Comparison of ENCODE assay signal across 26 cellular contexts in the genomic region with DNA sequence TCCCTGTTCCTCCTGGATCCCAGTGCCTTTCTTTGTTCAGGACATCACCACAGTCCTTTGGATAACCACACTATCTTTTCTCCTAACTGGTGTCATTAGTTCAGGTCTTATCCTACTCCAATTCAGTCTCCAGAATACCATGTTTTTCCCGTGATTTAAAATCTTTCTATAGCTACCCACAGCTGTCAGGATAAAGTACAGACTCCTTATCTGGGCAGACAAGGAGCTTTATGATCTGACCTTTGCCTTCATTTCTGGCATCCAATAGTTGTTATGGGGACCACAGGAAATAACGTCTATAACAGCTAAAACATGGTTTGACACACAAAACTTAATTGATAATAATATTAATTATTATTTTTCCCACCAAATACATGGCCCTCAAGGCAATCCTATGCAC.
DNase-seq lines count a peak whose midpoint lies in the region; ATAC-seq, FAIRE-seq and TF ChIP-seq lines count a peak whose summit lies in the region.
"Had no signal": no experiment of that assay in that cellular context is flagged by ENCODE, and none has a peak within 500 bp of the region (broad histone marks: within the 10 kb centered on the region; RNA-seq: fewer than 3 reads in every experiment).

No MANE protein-coding gene starts in this region.

- H3K79me2 ChIP-seq in K562 (ENCODE audit: control insufficient read depth, insufficient read depth, low read length) (peaks cover 56% of the 10 kb centered on the region), hepatocyte (peaks cover 43% of the 10 kb centered on the region)

- 15% methylated on average over 2 of the region's 2 CpGs for WGBS in K562 (ENCODE audit: insufficient coverage, low coverage, missing lambda C conversion rate)
- 31% methylated on average over 2 of the region's 2 CpGs for WGBS in hepatocyte (ENCODE audit: low lambda C conversion rate, missing lambda C conversion rate)
- WGBS in neuronal stem cell (ENCODE audit: extremely low coverage in 2 of 2, insufficient read length in 2 of 2, insufficient replicate concordance in 1 of 2), 2 donors: no CpG with 5 or more reads among the region's 2 CpGs
- 86% methylated on average over 2 of the region's 2 CpGs for WGBS in esophagus muscularis mucosa

- peaks cover 12% of the 10 kb centered on the region for H3K4me1 Mint-ChIP-seq in Caco-2 (ENCODE audit: low read depth, unreplicated experiment)
- H3K4me1 Mint-ChIP-seq in nephron progenitor cell: peaks cover 56% of the 10 kb centered on the region
- H3K4me1 Mint-ChIP-seq: CD14-positive monocyte had no signal

- TF ChIP-seq EP300 in K562 (IDR thresholded peaks at IDR 0.05; ENCODE audit: low read length) (no peak), esophagus muscularis mucosa (IDR thresholded peaks at IDR 0.05) (no peak)

- H3K4me2 ChIP-seq in K562 (ENCODE audit: insufficient read depth, low read length) (no peak overlapping the region), hepatocyte (no peak overlapping the region), neuronal stem cell (ENCODE audit: insufficient read depth, low read length, poor library complexity, severe bottlenecking) (no peak overlapping the region)
- H3K4me2 ChIP-seq: A549; BLaER1 treated with 17β-estradiol and CSF1 and Interleukin-3, amounts not matched to agents 10 nM and 100 nM had no signal

- no peak overlapping the region for H2BK15ac ChIP-seq in neuronal stem cell (ENCODE audit: low read length)

- CTCF ChIA-PET in Caco-2 (lab: Charles Lee) (interaction anchor here (0.8 kb wide), 1 partner anchor 16 kb away, joined by 4 read pairs; no protein-coding TSS in a partner anchor), K562 (lab: Yijun Ruan, JAX; ENCODE audit: low intra/inter-chr PET ratio) (no interaction called here)

- POLR2A ChIA-PET in Caco-2 (lab: Charles Lee): interaction anchor here (0.5 kb wide), 1 partner anchor 549 kb away, joined by 3 read pairs; no protein-coding TSS in a partner anchor
- POLR2A ChIA-PET in K562 (lab: Yijun Ruan, JAX): interaction anchor here (1.7 kb wide), 1 partner anchor 10 kb away, joined by 5 read pairs; no protein-coding TSS in a partner anchor

- H3K4me3 Mint-ChIP-seq in Caco-2 (ENCODE audit: unreplicated experiment): no peak overlapping the region
- H3K4me3 Mint-ChIP-seq in nephron progenitor cell: no peak overlapping the region
- H3K4me3 Mint-ChIP-seq: CD14-positive monocyte; CD4-positive, alpha-beta T cell; CD8-positive, alpha-beta memory T cell had no signal

- TF ChIP-seq CTCF in Caco-2 (IDR thresholded peaks at IDR 0.05; ENCODE audit: insufficient read depth in 1 of 2, low read depth in 1 of 2, low read length in 1 of 2, severe bottlenecking in 1 of 2, unreplicated experiment in 1 of 2) (no peak), K562 (IDR thresholded peaks at IDR 0.05 in 2 of 3, conservative IDR thresholded peaks at IDR 0.05 in 1 of 3; ENCODE audit: insufficient read depth in 2 of 3, low read depth in 1 of 3, low read length in 3 of 3) (no peak), hepatocyte (IDR thresholded peaks at IDR 0.05; ENCODE audit: poor library complexity) (no peak), nephron progenitor cell (IDR thresholded peaks at IDR 0.05) (no peak), esophagus muscularis mucosa (IDR thresholded peaks at IDR 0.05) (no peak)

- no peaks in the 10 kb centered on the region for H3K27me3 ChIP-seq in Caco-2 (replicated peaks; ENCODE audit: control insufficient read depth, insufficient read depth, low read length)
- no peaks in the 10 kb centered on the region for H3K27me3 ChIP-seq in K562 (ENCODE audit: control insufficient read depth in 2 of 2, insufficient read depth in 2 of 2, low read length in 2 of 2)
- no peaks in the 10 kb centered on the region for H3K27me3 ChIP-seq in hepatocyte
- no peaks in the 10 kb centered on the region for H3K27me3 ChIP-seq in neuronal stem cell (ENCODE audit: control insufficient read depth in 3 of 3, insufficient read depth in 3 of 3, low read depth in 1 of 3, low read length in 3 of 3)
- H3K27me3 ChIP-seq in esophagus muscularis mucosa: no peaks in the 10 kb centered on the region
- H3K27me3 ChIP-seq: BE2C; BLaER1 treated with 17β-estradiol and CSF1 and Interleukin-3, amounts not matched to agents 10 nM and 100 nM had no signal

- no peaks in the 10 kb centered on the region for H3K9me1 ChIP-seq in K562 (ENCODE audit: control insufficient read depth, insufficient read depth, low read length)

- H2AFZ ChIP-seq in K562 (ENCODE audit: low read depth, low read length): no peak overlapping the region
- no peak overlapping the region for H2AFZ ChIP-seq in hepatocyte
- H2AFZ ChIP-seq in neuronal stem cell (ENCODE audit: low read length): no peak overlapping the region
- H2AFZ ChIP-seq: GM23248 had no signal

- H3K27ac ChIP-seq in K562 (ENCODE audit: extremely low read depth, low read depth, low read length) (no peak overlapping the region), hepatocyte (no peak overlapping the region), neuronal stem cell (replicated peaks; ENCODE audit: low read length) (no peak overlapping the region), esophagus muscularis mucosa (replicated peaks in 1 of 4) (no peak overlapping the region)
- H3K27ac ChIP-seq: A549; BLaER1 treated with 17β-estradiol and CSF1 and Interleukin-3, amounts not matched to agents 10 nM and 100 nM; GM23248 had no signal

- no peak overlapping the region for H2AK5ac ChIP-seq in neuronal stem cell (ENCODE audit: low read depth, low read length)

- H3K9me2 ChIP-seq in hepatocyte (replicated peaks; ENCODE audit: insufficient read depth): no peaks in the 10 kb centered on the region

- BruUV-seq in Caco-2 (replicated peaks; lab: Mats Ljungman, UMichigan) (no TSS peak), K562 (replicated peaks; lab: Mats Ljungman, UMichigan) (no TSS peak)

- in situ Hi-C loops in K562 (cut with MboI): no loop called here

- TF ChIP-seq POLR2A in K562 (conservative IDR thresholded peaks at IDR 0.05) (no peak), esophagus muscularis mucosa (IDR thresholded peaks at IDR 0.05; ENCODE audit: low read depth) (no peak)

- H3K14ac ChIP-seq in neuronal stem cell (ENCODE audit: low read length): no peak overlapping the region

- peak overlapping the region; percentile 10 for H3K27ac Mint-ChIP-seq in Caco-2 (ENCODE audit: unreplicated experiment)
- peak overlapping the region; percentile 71 for H3K27ac Mint-ChIP-seq in nephron progenitor cell
- H3K27ac Mint-ChIP-seq: CD4-positive, alpha-beta T cell; CD8-positive, alpha-beta memory T cell had no signal

- no peak for DNase-seq in Caco-2
- DNase-seq in K562 (ENCODE audit: extremely low read depth in 1 of 4, low spot score in 3 of 4): no peak
- DNase-seq in hepatocyte (ENCODE audit: low spot score): peak; percentile 14
- no peak for DNase-seq in nephron progenitor cell
- DNase-seq in neuronal stem cell (ENCODE audit: low spot score): no peak
- DNase-seq in T-helper 9 cell: no peak
- no peak for DNase-seq in esophagus muscularis mucosa (ENCODE audit: extremely low spot score)
- DNase-seq: 8988T; ACHN; AML-193; BE2C; Calu3; CD4-positive, alpha-beta T cell; CD8-positive, alpha-beta memory T cell; DMS53; DMS79 treated with DMSO at 0.1 percent for 48 hours; GF-D8; GM23248; H7; HCEC 1CT had no signal

- no peak overlapping the region for H3K4ac ChIP-seq in neuronal stem cell (ENCODE audit: low read length)

- H3K9me3 ChIP-seq in Caco-2: no peaks in the 10 kb centered on the region
- no peaks in the 10 kb centered on the region for H3K9me3 ChIP-seq in K562 (replicated peaks; ENCODE audit: control insufficient read depth, insufficient read depth, low read depth, low read length)
- no peaks in the 10 kb centered on the region for H3K9me3 ChIP-seq in hepatocyte (ENCODE audit: low read depth)
- peaks cover 0 to 4% of the 10 kb centered on the region in 2 donors for H3K9me3 ChIP-seq in neuronal stem cell (replicated peaks in 1 of 2; ENCODE audit: control insufficient read depth in 2 of 2, insufficient read depth in 1 of 2, low read depth in 1 of 2, low read length in 2 of 2)
- no peaks in the 10 kb centered on the region for H3K9me3 ChIP-seq in esophagus muscularis mucosa
- H3K9me3 ChIP-seq: A549, BE2C had no signal

- TF ChIP-seq RAD21 in K562 (CRISPR knock-in tag; conservative IDR thresholded peaks at IDR 0.05 in 1 of 2, IDR thresholded peaks at IDR 0.05 in 1 of 2): no peak

- H2BK5ac ChIP-seq in neuronal stem cell (ENCODE audit: low read length): no peak overlapping the region

- no peak overlapping the region for H2BK12ac ChIP-seq in neuronal stem cell (ENCODE audit: low read length)

- FAIRE-seq in K562 (lab: Jason Lieb, UNC): no peak
- FAIRE-seq: A549, GM12892, GM19239, H1 had no signal

- H3K36me3 Mint-ChIP-seq in Caco-2 (ENCODE audit: insufficient read depth, unreplicated experiment): no peaks in the 10 kb centered on the region
- peaks cover 15% of the 10 kb centered on the region for H3K36me3 Mint-ChIP-seq in nephron progenitor cell (ENCODE audit: low read depth)

- H3K18ac ChIP-seq in neuronal stem cell (ENCODE audit: low read length): no peak overlapping the region

- H3K36me3 ChIP-seq in Caco-2 (ENCODE audit: control insufficient read depth, insufficient read depth, low read length) (no peaks in the 10 kb centered on the region), K562 (ENCODE audit: control insufficient read depth, insufficient read depth, low read length) (no peaks in the 10 kb centered on the region), hepatocyte (replicated peaks; ENCODE audit: insufficient read depth, low read depth) (no peaks in the 10 kb centered on the region), neuronal stem cell (replicated peaks in 1 of 2; ENCODE audit: control insufficient read depth in 2 of 2, insufficient read depth in 2 of 2, low read length in 2 of 2) (no peaks in the 10 kb centered on the region), esophagus muscularis mucosa (no peaks in the 10 kb centered on the region)
- H3K36me3 ChIP-seq: BE2C had no signal

- no peak overlapping the region for H4K8ac ChIP-seq in neuronal stem cell (ENCODE audit: low read depth, low read length)

- H3K4me1 ChIP-seq in Caco-2 (peaks cover 10% of the 10 kb centered on the region), K562 (replicated peaks in 1 of 2; ENCODE audit: control insufficient read depth in 2 of 2, insufficient read depth in 2 of 2, low read length in 2 of 2) (no peaks in the 10 kb centered on the region; a peak in 1 of 5 replicates), hepatocyte (ENCODE audit: insufficient read depth) (no peaks in the 10 kb centered on the region), neuronal stem cell (ENCODE audit: control insufficient read depth in 2 of 2, insufficient read depth in 1 of 2, low read depth in 1 of 2, low read length in 2 of 2) (peaks cover 6 to 7% of the 10 kb centered on the region in 2 donors), esophagus muscularis mucosa (peaks cover 0 to 10% (median 4%) of the 10 kb centered on the region in 4 donors)
- H3K4me1 ChIP-seq: A549; BE2C; BLaER1 treated with 17β-estradiol and CSF1 and Interleukin-3, amounts not matched to agents 10 nM and 100 nM had no signal

- H3K9me3 Mint-ChIP-seq in Caco-2 (ENCODE audit: unreplicated experiment) (no peaks in the 10 kb centered on the region), nephron progenitor cell (peaks cover 18% of the 10 kb centered on the region)

- no peak overlapping the region for H3K23ac ChIP-seq in neuronal stem cell (ENCODE audit: low read depth, low read length, poor library complexity)

- H4K20me1 ChIP-seq in K562 (replicated peaks; ENCODE audit: control insufficient read depth, insufficient read depth, low read length) (peaks cover 17% of the 10 kb centered on the region), hepatocyte (ENCODE audit: insufficient read depth, poor library complexity, severe bottlenecking) (peaks cover 19% of the 10 kb centered on the region)

- H4K91ac ChIP-seq in neuronal stem cell (ENCODE audit: low read depth, low read length, poor library complexity): no peak overlapping the region

- no peak overlapping the region for H3K4me3 ChIP-seq in Caco-2 (ENCODE audit: low read depth, low read length)
- no peak overlapping the region for H3K4me3 ChIP-seq in K562
- H3K4me3 ChIP-seq in hepatocyte: no peak overlapping the region
- no peak overlapping the region for H3K4me3 ChIP-seq in neuronal stem cell (ENCODE audit: low read length in 2 of 2)
- H3K4me3 ChIP-seq in esophagus muscularis mucosa: no peak overlapping the region
- H3K4me3 ChIP-seq: A549; BLaER1 treated with 17β-estradiol and CSF1 and Interleukin-3, amounts not matched to agents 10 nM and 100 nM; GM23248 had no signal

- H3K79me1 ChIP-seq in neuronal stem cell (ENCODE audit: low read depth, low read length): no peaks in the 10 kb centered on the region

- H2BK120ac ChIP-seq in neuronal stem cell (ENCODE audit: low read depth, low read length): no peak overlapping the region

- intact Hi-C loops in Caco-2 (cut with micrococcal nuclease; ENCODE audit: unreplicated experiment) (no loop called here), K562 (cut with micrococcal nuclease) (no loop called here), esophagus muscularis mucosa (cut with DNase I) (no loop called here)

- no peak for ATAC-seq in K562
- ATAC-seq: A549 had no signal

- H3K27me3 Mint-ChIP-seq in Caco-2 (ENCODE audit: insufficient read depth, unreplicated experiment) (no peaks in the 10 kb centered on the region), nephron progenitor cell (ENCODE audit: low read depth, poor library complexity) (no peaks in the 10 kb centered on the region)
- H3K27me3 Mint-ChIP-seq: CD4-positive, alpha-beta T cell; CD8-positive, alpha-beta memory T cell had no signal

- H3K9ac ChIP-seq in K562 (ENCODE audit: insufficient read depth in 1 of 2, low read depth in 2 of 2, low read length in 2 of 2) (no peak overlapping the region), neuronal stem cell (ENCODE audit: low read depth, low read length, poor library complexity) (no peak overlapping the region)
- H3K9ac ChIP-seq: BLaER1 treated with 17β-estradiol and CSF1 and Interleukin-3, amounts not matched to agents 10 nM and 100 nM; GM23248 had no signal
